Comparison of ENCODE assay signal across 8 cellular contexts in genomic region chr16:89442990-89443726, GRCh38. TPM values are rescaled to one million over a fixed set of nuclear protein-coding genes. Genes with fewer than 3 reads are reported as not detected.
DNase-seq lines count a peak whose midpoint lies in the region; ATAC-seq and TF ChIP-seq lines count a peak whose summit lies in the region.

No MANE protein-coding gene starts in this region.

- H3K27me3 Mint-ChIP-seq in activated naive CD8-positive, alpha-beta T cell, result no peaks in the 10 kb centered on the region

- H3K27me3 ChIP-seq in HCT116 (ENCODE audit: insufficient read depth, low read length), result no peaks in the 10 kb centered on the region

- H2AFZ ChIP-seq in HCT116 (ENCODE audit: low read depth, low read length, poor library complexity, severe bottlenecking), result no peak overlapping the region

- RAD21 ChIA-PET in HCT116 (lab: Charles Lee; ENCODE audit: low non-redundant PET in 1 of 2, low total read pairs in 2 of 2, uncharacterized antibody in 2 of 2, unreplicated experiment in 2 of 2), result interaction anchor here in 1 of 2 experiments (0.5 kb wide), 1 partner anchor 28 kb away, joined by 3 read pairs; no protein-coding TSS in a partner anchor

- peaks cover 70% of the 10 kb centered on the region; the same call in 1 of the 2 replicates for H4K20me1 ChIP-seq in HCT116 (ENCODE audit: insufficient read depth)

- H3K4me3 ChIP-seq in HCT116 (replicated peaks in 1 of 2; ENCODE audit: low read depth in 1 of 2, low read length in 2 of 2) (no peak overlapping the region), skin epidermis (no peak overlapping the region)

- H3K4me1 ChIP-seq in HCT116 (ENCODE audit: control insufficient read depth in 1 of 2, insufficient read depth in 2 of 2, low read length in 2 of 2), result peaks cover 40 to 57% of the 10 kb centered on the region in 2 experiments

- H3K9ac ChIP-seq in HCT116 (ENCODE audit: low read length), result peak overlapping the region; percentile 27

- POLR2A ChIA-PET in HCT116 (lab: Charles Lee), result no interaction called here

- CTCF ChIA-PET in HCT116 (lab: Charles Lee), result no interaction called here

- no peaks in the 10 kb centered on the region for H3K9me3 Mint-ChIP-seq in activated naive CD8-positive, alpha-beta T cell (ENCODE audit: low read depth)

- H3K79me2 ChIP-seq in HCT116 (ENCODE audit: insufficient read depth, low read length), result peaks cover 100% of the 10 kb centered on the region

- ATAC-seq in HCT116, result peak; percentile 71
- peak; percentile 59 for ATAC-seq in left ventricle myocardium superior
- ATAC-seq in GM21367 (IDR thresholded peaks at IDR 0.05; ENCODE audit: unreplicated experiment), result no peak

- no peaks in the 10 kb centered on the region for H3K36me3 ChIP-seq in HCT116 (ENCODE audit: control insufficient read depth in 1 of 2, insufficient read depth in 2 of 2, low read length in 2 of 2)

- no peaks in the 10 kb centered on the region for H3K36me3 Mint-ChIP-seq in activated naive CD8-positive, alpha-beta T cell

- peak overlapping the region; percentile 82 for H3K27ac Mint-ChIP-seq in activated naive CD8-positive, alpha-beta T cell

- H3K4me3 Mint-ChIP-seq in activated naive CD8-positive, alpha-beta T cell, result peak overlapping the region; percentile 60

- no peak for TF ChIP-seq POLR2A in HCT116 (IDR thresholded peaks at IDR 0.05; ENCODE audit: borderline replicate concordance, extremely low read depth, insufficient read depth, insufficient read length)

- no peaks in the 10 kb centered on the region for H3K9me3 ChIP-seq in HCT116 (ENCODE audit: control insufficient read depth in 1 of 2, insufficient read depth in 1 of 2, low read depth in 1 of 2, low read length in 2 of 2)

- no TSS peak for BruUV-seq in HCT116 (replicated peaks; lab: Mats Ljungman, UMichigan)

- intact Hi-C loops in HCT116 (cut with micrococcal nuclease), result no loop called here
- intact Hi-C loops in left ventricle myocardium superior (cut with micrococcal nuclease), result no loop called here

- TF ChIP-seq CTCF in AG09319 (IDR thresholded peaks at IDR 0.05; ENCODE audit: low read depth, low read length), result peak; percentile 15
- peak in 1 of 3 experiments; percentile 27; a peak in 2 of 6 replicates for TF ChIP-seq CTCF in HCT116 (IDR thresholded peaks at IDR 0.05 in 2 of 3, conservative IDR thresholded peaks at IDR 0.05 in 1 of 3; ENCODE audit: borderline replicate concordance in 1 of 3, insufficient read depth in 1 of 3, low read depth in 2 of 3, low read length in 2 of 3)

- peaks cover 93% of the 10 kb centered on the region for H3K4me1 Mint-ChIP-seq in activated naive CD8-positive, alpha-beta T cell (ENCODE audit: low read depth)

- H3K4me2 ChIP-seq in HCT116 (ENCODE audit: low read length), result peak overlapping the region; percentile 50

- DNase-seq in AG09319 (ENCODE audit: extremely low read depth, low read depth) (peak; percentile 57), HCT116 (ENCODE audit: low read depth, low spot score) (peak; percentile 37), left ventricle myocardium superior (peak; percentile 48), inferior parietal cortex (ENCODE audit: extremely low spot score) (no peak), middle frontal gyrus (ENCODE audit: extremely low spot score, low spot score) (no peak)

- peak overlapping the region; percentile 54 for H3K27ac ChIP-seq in HCT116 (ENCODE audit: low read depth, low read length)
- H3K27ac ChIP-seq in skin epidermis, result peak overlapping the region in 18 of 21 experiments; percentile 20 to 87 (median 78)

- TF ChIP-seq RAD21 in HCT116 (IDR thresholded peaks at IDR 0.05; ENCODE audit: low read depth), result no peak

- no peaks in the 10 kb centered on the region for H3K9me2 ChIP-seq in HCT116 (ENCODE audit: insufficient read depth)

TF ChIP-seq in HCT116, 20 proteins besides CTCF, POLR2A, EP300 and RAD21:
- TF ChIP-seq YY1 (IDR thresholded peaks at IDR 0.05; ENCODE audit: extremely low read depth, insufficient replicate concordance, low read depth, low read length) (no peak), EGR1 (IDR thresholded peaks at IDR 0.05; ENCODE audit: low read depth) (no peak), POLR2AphosphoS5 (IDR thresholded peaks at IDR 0.05; ENCODE audit: low read depth, low read length) (0 out of 2 replicates have a peak, but pooled peaks have one; percentile 16), CBX3 (IDR thresholded peaks at IDR 0.05; ENCODE audit: low read depth) (no peak), EZH2 (IDR thresholded peaks at IDR 0.05) (no peak), EZH2phosphoT487 (IDR thresholded peaks at IDR 0.05; ENCODE audit: borderline replicate concordance) (no peak)
TF ChIP-seq in HCT116: peak in this region for 1.

RNA-seq across cellular contexts. Expression of gene ANKRD11, which starts 47.2 kb away (rescaled TPM):
- 266 TPM for total RNA-seq in HCT116 (2021; ENCODE audit: unreplicated experiment)
- polyA plus RNA-seq in HCT116 (2012), result 192 and 225 TPM in 2 replicates
- total RNA-seq in left ventricle myocardium superior, result 75.2 TPM

Comparison
In these comparisons a context has a peak if more than half of its experiments do, and no peak if none do; other contexts are left out.
1. DNase-seq: peak in AG09319 (single experiment), HCT116 (single experiment) and left ventricle myocardium superior (single experiment); none in inferior parietal cortex (single experiment) and middle frontal gyrus (single experiment).